ENCODE assay signal across 1 cellular context in genomic region chr10:79022565-79023488, GRCh38.
TF ChIP-seq lines count a peak whose summit lies in the region.

No MANE protein-coding gene starts in this region.

TF ChIP-seq in HepG2, 621 proteins besides CTCF, POLR2A, EP300 and RAD21 (continued from another document):
- TF ChIP-seq ZNF687 (CRISPR knock-in tag; IDR thresholded peaks at IDR 0.05) = peak; percentile 44
- no peak for TF ChIP-seq NONO (IDR thresholded peaks at IDR 0.05)
- TF ChIP-seq NONO (CRISPR knock-in tag; conservative IDR thresholded peaks at IDR 0.05) = no peak
